ENCODE assay signal across 1 cellular context in the genomic region with DNA sequence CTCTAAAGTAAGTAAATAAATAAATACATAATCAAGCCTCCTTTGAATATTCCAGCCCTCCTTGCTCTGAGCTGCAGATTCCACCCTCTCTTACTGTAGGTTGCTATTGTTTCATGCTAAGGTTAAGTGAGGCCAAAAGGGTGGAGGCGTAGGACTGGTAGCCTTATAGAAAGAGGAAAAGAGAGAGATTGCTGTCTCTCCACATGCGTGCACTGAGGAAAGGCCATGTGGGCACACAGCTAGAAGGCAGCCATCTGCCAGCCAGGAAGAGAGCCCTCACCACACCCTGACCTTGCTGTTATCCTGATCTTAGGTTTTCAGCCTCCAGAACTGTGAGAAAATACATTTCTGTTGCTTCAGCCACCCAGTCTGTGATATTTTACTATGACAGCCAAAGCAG.
TF ChIP-seq lines count a peak whose summit lies in the region.

No MANE protein-coding gene starts in this region.

TF ChIP-seq in H1, 55 proteins besides CTCF, POLR2A, EP300 and RAD21:
- TF ChIP-seq TAF7 (optimal IDR thresholded peaks at IDR 0.05; ENCODE audit: borderline replicate concordance, low read depth, low read length) (no peak), POLR2AphosphoS5 (IDR thresholded peaks at IDR 0.05; ENCODE audit: low read depth, low read length) (no peak), SP4 (IDR thresholded peaks at IDR 0.05; ENCODE audit: low read length) (no peak), SP1 (IDR thresholded peaks at IDR 0.05; ENCODE audit: low read depth, low read length) (no peak), MAX (IDR thresholded peaks at IDR 0.05) (no peak), CHD1 (IDR thresholded peaks at IDR 0.05; ENCODE audit: low read depth, low read length) (no peak), SP2 (IDR thresholded peaks at IDR 0.05; ENCODE audit: low read length) (no peak), CHD2 (IDR thresholded peaks at IDR 0.05; ENCODE audit: low read length) (no peak), ZNF274 (IDR thresholded peaks at IDR 0.05; ENCODE audit: borderline replicate concordance, extremely low read depth, low read length) (no peak), GTF2F1 (IDR thresholded peaks at IDR 0.05; ENCODE audit: borderline replicate concordance, low read depth, low read length) (no peak)
- TF ChIP-seq, protein P1, sequence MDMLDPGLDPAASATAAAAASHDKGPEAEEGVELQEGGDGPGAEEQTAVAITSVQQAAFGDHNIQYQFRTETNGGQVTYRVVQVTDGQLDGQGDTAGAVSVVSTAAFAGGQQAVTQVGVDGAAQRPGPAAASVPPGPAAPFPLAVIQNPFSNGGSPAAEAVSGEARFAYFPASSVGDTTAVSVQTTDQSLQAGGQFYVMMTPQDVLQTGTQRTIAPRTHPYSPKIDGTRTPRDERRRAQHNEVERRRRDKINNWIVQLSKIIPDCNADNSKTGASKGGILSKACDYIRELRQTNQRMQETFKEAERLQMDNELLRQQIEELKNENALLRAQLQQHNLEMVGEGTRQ (IDR thresholded peaks at IDR 0.05; ENCODE audit: low read length): no peak
- TF ChIP-seq, protein P2, sequence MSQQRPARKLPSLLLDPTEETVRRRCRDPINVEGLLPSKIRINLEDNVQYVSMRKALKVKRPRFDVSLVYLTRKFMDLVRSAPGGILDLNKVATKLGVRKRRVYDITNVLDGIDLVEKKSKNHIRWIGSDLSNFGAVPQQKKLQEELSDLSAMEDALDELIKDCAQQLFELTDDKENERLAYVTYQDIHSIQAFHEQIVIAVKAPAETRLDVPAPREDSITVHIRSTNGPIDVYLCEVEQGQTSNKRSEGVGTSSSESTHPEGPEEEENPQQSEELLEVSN (IDR thresholded peaks at IDR 0.05): no peak
